Comparison of ENCODE assay signal across 10 cellular contexts in genomic region chr16:9089660-9090059, GRCh38. TPM values are rescaled to one million over a fixed set of nuclear protein-coding genes. Genes with fewer than 3 reads are reported as not detected.
DNase-seq lines count a peak whose midpoint lies in the region; ATAC-seq and TF ChIP-seq lines count a peak whose summit lies in the region.
"Had no signal": no experiment of that assay in that cellular context is flagged by ENCODE, and none has a peak within 500 bp of the region (broad histone marks: within the 10 kb centered on the region; RNA-seq: fewer than 3 reads in every experiment).

No MANE protein-coding gene starts in this region.

- ATAC-seq in stimulated activated naive CD8-positive, alpha-beta T cell treated with anti-CD3 and anti-CD28 coated beads, Interleukin-15, Interleukin-2, amounts not matched to agents 100 U/mL and 50 U/mL, for 24 hours, result no peak
- ATAC-seq in natural killer cell (no peak), GM18505 (IDR thresholded peaks at IDR 0.05; ENCODE audit: unreplicated experiment) (no peak)

- H3K27ac Mint-ChIP-seq in stimulated activated naive CD8-positive, alpha-beta T cell treated with anti-CD3 and anti-CD28 coated beads, Interleukin-15, Interleukin-2, amounts not matched to agents 100 ng/mL and 50 ng/mL, for 24 hours, result peak overlapping the region; percentile 94
- H3K27ac Mint-ChIP-seq in brain, result peak overlapping the region; percentile 69 to 85 (median 82)
- peak overlapping the region; percentile 87 to 99 for H3K27ac Mint-ChIP-seq in natural killer cell

- peak overlapping the region; percentile 82 for H3K4me3 Mint-ChIP-seq in stimulated activated naive CD8-positive, alpha-beta T cell treated with anti-CD3 and anti-CD28 coated beads, Interleukin-15, Interleukin-2, amounts not matched to agents 100 ng/mL and 50 ng/mL, for 24 hours
- H3K4me3 Mint-ChIP-seq in brain (peak overlapping the region; percentile 79 to 91 (median 82)), natural killer cell (peak overlapping the region; percentile 93)

- H3K9me3 Mint-ChIP-seq in stimulated activated naive CD8-positive, alpha-beta T cell treated with anti-CD3 and anti-CD28 coated beads, Interleukin-15, Interleukin-2, amounts not matched to agents 100 ng/mL and 50 ng/mL, for 24 hours, result no peaks in the 10 kb centered on the region
- H3K9me3 Mint-ChIP-seq in brain (peaks cover 0 to 5% (median 0%) of the 10 kb centered on the region in 5 experiments), natural killer cell (no peaks in the 10 kb centered on the region)

- DNase-seq in stimulated activated naive CD8-positive, alpha-beta T cell treated with anti-CD3 and anti-CD28 coated beads, Interleukin-15, Interleukin-2, amounts not matched to agents 100 U/mL and 50 U/mL, for 24 hours, result no peak
- DNase-seq in natural killer cell (no peak), vagina (ENCODE audit: extremely low spot score in 2 of 2) (no peak), NCI-H345 (lab: John Stamatoyannopoulos, UW) (no peak)
- no peak for DNase-seq in stimulated activated naive CD4-positive, alpha-beta T cell (lab: John Stamatoyannopoulos, UW)
- DNase-seq: DMS153, NCI-H2171 had no signal

- H3K36me3 ChIP-seq in vagina, result peaks cover 0 to 7% of the 10 kb centered on the region in 2 donors

- H3K4me1 ChIP-seq in vagina, result peaks cover 29% of the 10 kb centered on the region

- peak overlapping the region; percentile 46 to 98 for H3K4me3 ChIP-seq in vagina

- no peaks in the 10 kb centered on the region for H3K27me3 Mint-ChIP-seq in stimulated activated naive CD8-positive, alpha-beta T cell treated with anti-CD3 and anti-CD28 coated beads, Interleukin-15, Interleukin-2, amounts not matched to agents 100 ng/mL and 50 ng/mL, for 24 hours
- peaks cover 20% of the 10 kb centered on the region for H3K27me3 Mint-ChIP-seq in brain
- H3K27me3 Mint-ChIP-seq in natural killer cell (ENCODE audit: low read depth in 2 of 2), result no peaks in the 10 kb centered on the region

- TF ChIP-seq CTCF in brain (conservative IDR thresholded peaks at IDR 0.05) (no peak), natural killer cell (IDR thresholded peaks at IDR 0.05) (no peak), vagina (IDR thresholded peaks at IDR 0.05) (no peak)

- H3K27me3 ChIP-seq in vagina, result no peaks in the 10 kb centered on the region

- peak overlapping the region; percentile 90 for H3K27ac ChIP-seq in vagina

- no peaks in the 10 kb centered on the region for H3K9me3 ChIP-seq in vagina

- peaks cover 22% of the 10 kb centered on the region for H3K36me3 Mint-ChIP-seq in stimulated activated naive CD8-positive, alpha-beta T cell treated with anti-CD3 and anti-CD28 coated beads, Interleukin-15, Interleukin-2, amounts not matched to agents 100 ng/mL and 50 ng/mL, for 24 hours (ENCODE audit: low read depth)
- H3K36me3 Mint-ChIP-seq in brain, result peaks cover 22% of the 10 kb centered on the region
- peaks cover 6% of the 10 kb centered on the region for H3K36me3 Mint-ChIP-seq in natural killer cell

- intact Hi-C loops in natural killer cell (cut with micrococcal nuclease), result loop anchor here (2.0 to 5.0 kb wide), 2 partner anchors 45 to 127 kb away; partner anchors contain the start of gene USP7
- intact Hi-C loops in vagina (cut with DNase I), result loop anchor here (5.0 kb wide), 2 partner anchors 42 to 127 kb away; partner anchors contain the start of gene USP7

- TF ChIP-seq POLR2A in vagina (IDR thresholded peaks at IDR 0.05) (no peak), GM18505 (IDR thresholded peaks at IDR 0.05; ENCODE audit: borderline replicate concordance, extremely low read depth, insufficient read depth, insufficient read length) (no peak)

- H3K4me1 Mint-ChIP-seq in stimulated activated naive CD8-positive, alpha-beta T cell treated with anti-CD3 and anti-CD28 coated beads, Interleukin-15, Interleukin-2, amounts not matched to agents 100 ng/mL and 50 ng/mL, for 24 hours (ENCODE audit: low read depth), result peaks cover 29% of the 10 kb centered on the region
- H3K4me1 Mint-ChIP-seq in brain, result peaks cover 23% of the 10 kb centered on the region
- peaks cover 33 to 38% of the 10 kb centered on the region in 2 donors for H3K4me1 Mint-ChIP-seq in natural killer cell

RNA-seq across cellular contexts. Expression of gene HAPSTR1, which starts 1.8 kb away (rescaled TPM):
- polyA plus RNA-seq in brain (ENCODE audit: insufficient read depth, low read depth, low replicate concordance), result 11.7 TPM
- total RNA-seq in natural killer cell, result 100 to 1,000 TPM; 135 to 145 (median 138) TPM
- total RNA-seq in vagina, result 33.6 TPM
